In the genomic region with DNA sequence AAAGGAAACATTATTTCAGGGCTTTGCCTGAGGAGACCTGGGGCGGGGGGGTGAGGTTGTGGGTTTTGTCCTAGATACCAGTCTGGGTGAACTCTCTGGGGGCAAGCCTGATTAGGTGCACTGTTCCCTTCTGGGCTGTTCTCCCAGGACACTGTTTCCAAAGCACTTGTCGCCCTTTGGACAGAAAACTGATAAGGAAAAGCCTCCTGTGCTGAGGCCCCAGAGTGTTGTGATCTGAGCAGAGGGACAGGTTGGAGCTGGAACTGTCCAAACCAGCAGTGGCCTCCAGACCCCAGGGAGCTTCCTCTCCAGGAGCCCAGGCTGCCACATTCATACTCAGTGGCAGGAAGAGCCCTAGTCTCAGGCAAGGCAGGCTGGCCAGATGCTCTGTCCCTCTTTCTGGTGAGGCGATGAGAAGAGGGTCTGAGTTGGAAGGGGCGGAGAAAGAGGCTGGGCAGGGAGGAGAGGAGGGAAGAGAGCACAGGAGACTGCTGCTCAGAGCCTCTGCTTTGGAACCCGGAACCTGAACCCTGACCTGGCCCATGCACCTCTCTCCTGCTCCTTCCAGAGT, we compare ENCODE assay signal across 1 cellular context.
TF ChIP-seq lines count a peak whose summit lies in the region.

No MANE protein-coding gene starts in this region.

TF ChIP-seq in A549, 52 proteins besides CTCF, POLR2A, EP300 and RAD21 (continued from another document):
- TF ChIP-seq, protein P1, sequence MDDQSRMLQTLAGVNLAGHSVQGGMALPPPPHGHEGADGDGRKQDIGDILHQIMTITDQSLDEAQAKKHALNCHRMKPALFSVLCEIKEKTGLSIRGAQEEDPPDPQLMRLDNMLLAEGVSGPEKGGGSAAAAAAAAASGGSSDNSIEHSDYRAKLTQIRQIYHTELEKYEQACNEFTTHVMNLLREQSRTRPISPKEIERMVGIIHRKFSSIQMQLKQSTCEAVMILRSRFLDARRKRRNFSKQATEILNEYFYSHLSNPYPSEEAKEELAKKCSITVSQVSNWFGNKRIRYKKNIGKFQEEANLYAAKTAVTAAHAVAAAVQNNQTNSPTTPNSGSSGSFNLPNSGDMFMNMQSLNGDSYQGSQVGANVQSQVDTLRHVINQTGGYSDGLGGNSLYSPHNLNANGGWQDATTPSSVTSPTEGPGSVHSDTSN (IDR thresholded peaks at IDR 0.05), result no peak
- no peak for TF ChIP-seq KDM1A (IDR thresholded peaks at IDR 0.05; ENCODE audit: low read depth)
- TF ChIP-seq GATA3 (IDR thresholded peaks at IDR 0.05; ENCODE audit: borderline replicate concordance), result no peak
- TF ChIP-seq, protein P2, sequence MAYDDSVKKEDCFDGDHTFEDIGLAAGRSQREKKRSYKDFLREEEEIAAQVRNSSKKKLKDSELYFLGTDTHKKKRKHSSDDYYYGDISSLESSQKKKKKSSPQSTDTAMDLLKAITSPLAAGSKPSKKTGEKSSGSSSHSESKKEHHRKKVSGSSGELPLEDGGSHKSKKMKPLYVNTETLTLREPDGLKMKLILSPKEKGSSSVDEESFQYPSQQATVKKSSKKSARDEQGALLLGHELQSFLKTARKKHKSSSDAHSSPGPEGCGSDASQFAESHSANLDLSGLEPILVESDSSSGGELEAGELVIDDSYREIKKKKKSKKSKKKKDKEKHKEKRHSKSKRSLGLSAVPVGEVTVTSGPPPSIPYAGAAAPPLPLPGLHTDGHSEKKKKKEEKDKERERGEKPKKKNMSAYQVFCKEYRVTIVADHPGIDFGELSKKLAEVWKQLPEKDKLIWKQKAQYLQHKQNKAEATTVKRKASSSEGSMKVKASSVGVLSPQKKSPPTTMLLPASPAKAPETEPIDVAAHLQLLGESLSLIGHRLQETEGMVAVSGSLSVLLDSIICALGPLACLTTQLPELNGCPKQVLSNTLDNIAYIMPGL (CRISPR knock-in tag; IDR thresholded peaks at IDR 0.05; ENCODE audit: borderline replicate concordance), result no peak
- no peak for TF ChIP-seq CBX8 (IDR thresholded peaks at IDR 0.05)
